Comparison of ENCODE assay signal across 17 cellular contexts in genomic region chrX:16394290-16394689, GRCh38.
"Had no signal": no experiment of that assay in that cellular context is flagged by ENCODE, and none has a peak within 500 bp of the region (broad histone marks: within the 10 kb centered on the region; RNA-seq: fewer than 3 reads in every experiment).

No MANE protein-coding gene starts in this region.

- DNase-seq: endodermal cell; erythroblast; foreskin melanocyte; head of caudate nucleus; left colon; left ventricle myocardium superior; mesenchymal stem cell; naive thymus-derived CD4-positive, alpha-beta T cell; nephron progenitor cell; psoas muscle; retina; right lobe of liver; stimulated activated CD4-positive, alpha-beta T cell treated with anti-CD3 and anti-CD28 coated beads, Interleukin-4, amount 100 ng/mL, for 1 hour; stimulated activated CD8-positive, alpha-beta memory T cell treated with anti-CD3 and anti-CD28 coated beads, Interleukin-4, amount 100 ng/mL, for 48 hours; testis; transverse colon had no signal

- ATAC-seq: left colon; left ventricle myocardium superior; naive thymus-derived CD4-positive, alpha-beta T cell; psoas muscle; right lobe of liver; stimulated activated effector memory CD8-positive, alpha-beta T cell treated with anti-CD3 and anti-CD28 coated beads, Interleukin-12 subunit alpha, Interleukin-12 subunit beta, amount 100 ng/mL, for 72 hours had no signal
